ENCODE assay signal across 1 cellular context in the genomic region with DNA sequence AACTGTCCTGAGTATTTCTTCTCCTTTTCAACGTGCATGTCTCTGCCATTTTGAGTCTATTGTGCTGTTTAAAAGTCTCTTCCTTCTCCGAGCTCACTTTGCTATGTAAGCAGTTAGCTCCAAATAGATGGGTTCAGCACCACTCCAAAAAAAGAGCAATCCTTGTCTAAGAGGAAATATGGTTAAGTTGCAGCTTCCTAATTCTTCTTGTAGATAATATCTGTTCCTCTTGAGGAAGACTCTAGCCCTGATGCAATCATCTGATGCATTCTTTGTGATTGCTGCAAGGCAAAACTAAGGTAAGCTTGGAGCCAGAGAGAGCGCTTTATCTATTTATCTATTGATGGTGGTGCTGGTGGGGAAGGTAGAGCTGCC.
TF ChIP-seq lines count a peak whose summit lies in the region.

No MANE protein-coding gene starts in this region.

TF ChIP-seq in GM23338, 12 proteins besides CTCF, POLR2A, EP300 and RAD21 (continued from another document):
- TF ChIP-seq, protein P1, sequence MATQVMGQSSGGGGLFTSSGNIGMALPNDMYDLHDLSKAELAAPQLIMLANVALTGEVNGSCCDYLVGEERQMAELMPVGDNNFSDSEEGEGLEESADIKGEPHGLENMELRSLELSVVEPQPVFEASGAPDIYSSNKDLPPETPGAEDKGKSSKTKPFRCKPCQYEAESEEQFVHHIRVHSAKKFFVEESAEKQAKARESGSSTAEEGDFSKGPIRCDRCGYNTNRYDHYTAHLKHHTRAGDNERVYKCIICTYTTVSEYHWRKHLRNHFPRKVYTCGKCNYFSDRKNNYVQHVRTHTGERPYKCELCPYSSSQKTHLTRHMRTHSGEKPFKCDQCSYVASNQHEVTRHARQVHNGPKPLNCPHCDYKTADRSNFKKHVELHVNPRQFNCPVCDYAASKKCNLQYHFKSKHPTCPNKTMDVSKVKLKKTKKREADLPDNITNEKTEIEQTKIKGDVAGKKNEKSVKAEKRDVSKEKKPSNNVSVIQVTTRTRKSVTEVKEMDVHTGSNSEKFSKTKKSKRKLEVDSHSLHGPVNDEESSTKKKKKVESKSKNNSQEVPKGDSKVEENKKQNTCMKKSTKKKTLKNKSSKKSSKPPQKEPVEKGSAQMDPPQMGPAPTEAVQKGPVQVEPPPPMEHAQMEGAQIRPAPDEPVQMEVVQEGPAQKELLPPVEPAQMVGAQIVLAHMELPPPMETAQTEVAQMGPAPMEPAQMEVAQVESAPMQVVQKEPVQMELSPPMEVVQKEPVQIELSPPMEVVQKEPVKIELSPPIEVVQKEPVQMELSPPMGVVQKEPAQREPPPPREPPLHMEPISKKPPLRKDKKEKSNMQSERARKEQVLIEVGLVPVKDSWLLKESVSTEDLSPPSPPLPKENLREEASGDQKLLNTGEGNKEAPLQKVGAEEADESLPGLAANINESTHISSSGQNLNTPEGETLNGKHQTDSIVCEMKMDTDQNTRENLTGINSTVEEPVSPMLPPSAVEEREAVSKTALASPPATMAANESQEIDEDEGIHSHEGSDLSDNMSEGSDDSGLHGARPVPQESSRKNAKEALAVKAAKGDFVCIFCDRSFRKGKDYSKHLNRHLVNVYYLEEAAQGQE (IDR thresholded peaks at IDR 0.05; ENCODE audit: unreplicated experiment): no peak
